Comparison of ENCODE assay signal across 8 cellular contexts in genomic region chr6:157227202-157228166, GRCh38.
DNase-seq lines count a peak whose midpoint lies in the region; ATAC-seq and TF ChIP-seq lines count a peak whose summit lies in the region.

No MANE protein-coding gene starts in this region.

- 79% methylated on average over 36 of the region's 36 CpGs for WGBS in liver

- peak overlapping the region in 3 of 8 donors; percentile 38 to 52 (median 47) for H3K27ac Mint-ChIP-seq in CD8-positive, alpha-beta memory T cell
- H3K27ac Mint-ChIP-seq in activated T-helper 1 cell treated with anti-CD3 and anti-CD28 coated beads, Interleukin-12 subunit alpha, Interleukin-12 subunit beta, Interleukin-2, Interleukin-4 antibody, amounts not matched to agents 30 ng/mL and 10 ng/mL and 1 ng/mL, durations not matched to agents 14 hours and 24 hours and 36 hours = no peak overlapping the region

- TF ChIP-seq CTCF in liver (IDR thresholded peaks at IDR 0.05; ENCODE audit: low read depth, low read length, missing input control) = peak; percentile 9

- peaks cover 7 to 10% of the 10 kb centered on the region in 2 donors for H3K27me3 Mint-ChIP-seq in CD8-positive, alpha-beta memory T cell
- H3K27me3 Mint-ChIP-seq in activated T-helper 1 cell treated with anti-CD3 and anti-CD28 coated beads, Interleukin-12 subunit alpha, Interleukin-12 subunit beta, Interleukin-2, Interleukin-4 antibody, amounts not matched to agents 30 ng/mL and 10 ng/mL and 1 ng/mL, durations not matched to agents 14 hours and 24 hours and 36 hours (ENCODE audit: insufficient read depth) = peaks cover 6% of the 10 kb centered on the region

- no peaks in the 10 kb centered on the region for H3K9me3 ChIP-seq in CD8-positive, alpha-beta memory T cell (ENCODE audit: low read length)
- H3K9me3 ChIP-seq in liver (ENCODE audit: control insufficient read depth in 4 of 4, low read length in 3 of 4) = no peaks in the 10 kb centered on the region

- POLR2A ChIA-PET in CD8-positive, alpha-beta memory T cell (lab: Charles Lee) = no interaction called here

- CTCF ChIA-PET in CD8-positive, alpha-beta memory T cell (lab: Charles Lee) = interaction anchor here (1.1 to 1.2 kb wide), 2 partner anchors 8 to 45 kb away, joined by 3 to 5 read pairs; no protein-coding TSS in a partner anchor

- peak overlapping the region in 4 of 7 donors; percentile 2 to 47 (median 38) for H3K4me3 Mint-ChIP-seq in CD8-positive, alpha-beta memory T cell
- no peak overlapping the region for H3K4me3 Mint-ChIP-seq in activated T-helper 1 cell treated with anti-CD3 and anti-CD28 coated beads, Interleukin-12 subunit alpha, Interleukin-12 subunit beta, Interleukin-2, Interleukin-4 antibody, amounts not matched to agents 30 ng/mL and 10 ng/mL and 1 ng/mL, durations not matched to agents 14 hours and 24 hours and 36 hours

- no peak overlapping the region for H3K27ac ChIP-seq in CD8-positive, alpha-beta memory T cell (ENCODE audit: low read depth, low read length)
- no peak overlapping the region for H3K27ac ChIP-seq in liver (ENCODE audit: low read depth in 1 of 2, low read length in 2 of 2)

- no peaks in the 10 kb centered on the region for H3K36me3 Mint-ChIP-seq in CD8-positive, alpha-beta memory T cell
- H3K36me3 Mint-ChIP-seq in activated T-helper 1 cell treated with anti-CD3 and anti-CD28 coated beads, Interleukin-12 subunit alpha, Interleukin-12 subunit beta, Interleukin-2, Interleukin-4 antibody, amounts not matched to agents 30 ng/mL and 10 ng/mL and 1 ng/mL, durations not matched to agents 14 hours and 24 hours and 36 hours (ENCODE audit: low read depth) = no peaks in the 10 kb centered on the region

- H3K4me1 Mint-ChIP-seq in CD8-positive, alpha-beta memory T cell = peaks cover 27 to 43% (median 40%) of the 10 kb centered on the region in 3 donors
- H3K4me1 Mint-ChIP-seq in activated T-helper 1 cell treated with anti-CD3 and anti-CD28 coated beads, Interleukin-12 subunit alpha, Interleukin-12 subunit beta, Interleukin-2, Interleukin-4 antibody, amounts not matched to agents 30 ng/mL and 10 ng/mL and 1 ng/mL, durations not matched to agents 14 hours and 24 hours and 36 hours (ENCODE audit: low read depth) = peaks cover 40% of the 10 kb centered on the region

- H3K27me3 ChIP-seq in CD8-positive, alpha-beta memory T cell (ENCODE audit: insufficient read depth, low read length, poor library complexity, severe bottlenecking) = no peaks in the 10 kb centered on the region
- no peaks in the 10 kb centered on the region for H3K27me3 ChIP-seq in liver (ENCODE audit: control insufficient read depth in 4 of 4, insufficient read depth in 4 of 4, low read length in 3 of 4)

- H3K9ac ChIP-seq in liver (ENCODE audit: low read depth in 1 of 2, low read length in 2 of 2) = no peak overlapping the region

- no peak for ATAC-seq in GM19023 (IDR thresholded peaks at IDR 0.05; ENCODE audit: unreplicated experiment)
- no peak for ATAC-seq in GM18867 (IDR thresholded peaks at IDR 0.05; ENCODE audit: unreplicated experiment)
- ATAC-seq in HG02678 (IDR thresholded peaks at IDR 0.05; ENCODE audit: unreplicated experiment) = no peak

- peak overlapping the region; percentile 1 for H3K4me3 ChIP-seq in CD8-positive, alpha-beta memory T cell (ENCODE audit: low read length)
- H3K4me3 ChIP-seq in liver (ENCODE audit: low read depth in 1 of 3, low read length in 3 of 3) = no peak overlapping the region

- H3K4me1 ChIP-seq in CD8-positive, alpha-beta memory T cell (ENCODE audit: insufficient read depth, low read length) = peaks cover 40% of the 10 kb centered on the region
- H3K4me1 ChIP-seq in liver (ENCODE audit: control insufficient read depth in 4 of 4, insufficient read depth in 4 of 4, low read length in 3 of 4) = no peaks in the 10 kb centered on the region

- peak in 1 of 2 donors; percentile 31 for TF ChIP-seq RAD21 in liver (IDR thresholded peaks at IDR 0.05)

- no peaks in the 10 kb centered on the region for H3K36me3 ChIP-seq in CD8-positive, alpha-beta memory T cell (ENCODE audit: insufficient read depth, low read length)
- H3K36me3 ChIP-seq in liver (ENCODE audit: control insufficient read depth in 4 of 4, insufficient read depth in 3 of 4, low read depth in 1 of 4, low read length in 3 of 4) = no peaks in the 10 kb centered on the region

- intact Hi-C loops in activated T-helper 1 cell treated with anti-CD3 and anti-CD28 coated beads, Interleukin-12 subunit alpha, Interleukin-12 subunit beta, Interleukin-2, Interleukin-4 antibody, amounts not matched to agents 30 ng/mL and 10 ng/mL and 1 ng/mL, durations not matched to agents 14 hours and 24 hours and 36 hours (cut with micrococcal nuclease) = loop anchor here (10.0 kb wide), 1 partner anchor 543 kb away; no protein-coding TSS in a partner anchor

- no peaks in the 10 kb centered on the region for H3K9me3 Mint-ChIP-seq in CD8-positive, alpha-beta memory T cell
- no peaks in the 10 kb centered on the region for H3K9me3 Mint-ChIP-seq in activated T-helper 1 cell treated with anti-CD3 and anti-CD28 coated beads, Interleukin-12 subunit alpha, Interleukin-12 subunit beta, Interleukin-2, Interleukin-4 antibody, amounts not matched to agents 30 ng/mL and 10 ng/mL and 1 ng/mL, durations not matched to agents 14 hours and 24 hours and 36 hours

- DNase-seq in CD8-positive, alpha-beta memory T cell = peak in 1 of 5 donors; percentile 20
- peak; percentile 16 for DNase-seq in HT-29 (ENCODE audit: low spot score)
- DNase-seq in activated T-helper 1 cell treated with anti-CD3 and anti-CD28 coated beads, Interleukin-12 subunit alpha, Interleukin-12 subunit beta, Interleukin-2, Interleukin-4 antibody, amounts not matched to agents 30 ng/mL and 10 ng/mL and 1 ng/mL, durations not matched to agents 14 hours and 24 hours and 36 hours (ENCODE audit: low spot score) = peak; percentile 24
- DNase-seq in hepatic stellate cell (ENCODE audit: low spot score) = no peak

TF ChIP-seq in liver, 16 proteins besides CTCF, POLR2A, EP300 and RAD21:
- TF ChIP-seq JUND (IDR thresholded peaks at IDR 0.05) (no peak), HNF4A (conservative IDR thresholded peaks at IDR 0.05) (no peak), HNF4G (IDR thresholded peaks at IDR 0.05) (no peak), YY1 (IDR thresholded peaks at IDR 0.05) (no peak), TAF1 (conservative IDR thresholded peaks at IDR 0.05) (no peak), MAX (IDR thresholded peaks at IDR 0.05) (no peak), EGR1 (IDR thresholded peaks at IDR 0.05; ENCODE audit: low read depth in 2 of 2) (no peak), GABPA (IDR thresholded peaks at IDR 0.05 in 1 of 2, conservative IDR thresholded peaks at IDR 0.05 in 1 of 2) (no peak), NR2F2 (IDR thresholded peaks at IDR 0.05) (no peak), RXRA (IDR thresholded peaks at IDR 0.05) (no peak), REST (IDR thresholded peaks at IDR 0.05) (no peak), ZBTB33 (IDR thresholded peaks at IDR 0.05) (no peak), FOXA2 (IDR thresholded peaks at IDR 0.05) (no peak), ATF3 (IDR thresholded peaks at IDR 0.05) (no peak), SP1 (IDR thresholded peaks at IDR 0.05) (no peak), FOXA1 (IDR thresholded peaks at IDR 0.05) (no peak)
